In the genomic region with DNA sequence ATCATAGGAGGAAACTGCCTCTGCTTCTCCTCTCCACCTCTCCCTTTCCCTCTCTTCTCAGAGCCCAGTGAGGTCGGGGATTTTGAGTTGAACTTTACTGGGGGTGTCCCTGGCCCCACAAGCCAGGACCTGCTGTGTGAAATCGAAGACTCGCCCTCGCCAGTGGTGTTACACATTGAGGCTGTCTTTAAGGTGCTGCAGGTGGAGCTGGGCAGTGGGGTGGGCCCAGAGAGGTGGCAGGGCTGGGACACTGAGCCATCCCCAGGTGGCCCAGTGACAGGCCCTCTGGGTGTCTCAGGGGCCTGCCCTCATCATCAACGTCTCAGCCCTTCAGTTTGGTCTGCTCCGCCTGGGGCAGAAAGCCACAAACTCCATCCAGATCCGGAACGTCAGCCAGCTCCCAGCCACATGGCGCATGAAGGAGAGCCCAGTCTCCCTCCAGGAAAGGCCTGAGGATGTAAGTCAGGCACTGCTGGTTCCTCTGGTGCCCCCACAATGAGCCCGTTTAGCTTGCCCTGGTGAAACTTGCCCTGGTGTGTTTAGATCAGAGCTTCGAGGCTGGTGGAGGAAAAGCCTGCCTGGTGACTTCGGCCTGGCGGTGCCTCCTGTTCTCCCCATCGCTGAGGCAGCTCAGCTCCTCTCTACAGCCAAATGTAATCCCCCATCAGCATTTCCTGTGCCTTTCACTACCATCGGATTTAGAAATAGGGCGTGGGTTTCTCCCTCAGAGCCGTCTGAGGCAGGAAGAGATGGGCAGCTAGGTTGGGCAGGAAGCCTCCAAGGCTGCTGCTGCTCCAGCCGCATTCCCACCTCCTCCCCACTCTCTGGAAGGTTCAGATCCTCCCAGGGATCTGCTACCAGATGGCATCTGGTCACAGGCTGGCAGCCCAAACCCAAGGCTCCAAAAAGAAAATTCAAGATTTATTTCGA, we compare ENCODE assay signal across 27 cellular contexts. TPM values are rescaled to one million over a fixed set of nuclear protein-coding genes. Genes with fewer than 3 reads are reported as not detected.
DNase-seq lines count a peak whose midpoint lies in the region; ATAC-seq and TF ChIP-seq lines count a peak whose summit lies in the region.
"Had no signal": no experiment of that assay in that cellular context is flagged by ENCODE, and none has a peak within 500 bp of the region (broad histone marks: within the 10 kb centered on the region; RNA-seq: fewer than 3 reads in every experiment).

No MANE protein-coding gene starts in this region.

- H4K20me1 ChIP-seq in GM23338 (replicated peaks; ENCODE audit: insufficient read depth): no peaks in the 10 kb centered on the region

- H3K4me3 ChIP-seq in GM23338: no peak overlapping the region
- H3K4me3 ChIP-seq: SJSA1 had no signal

- no peaks in the 10 kb centered on the region for H3K27me3 ChIP-seq in GM23338 (ENCODE audit: insufficient read depth)
- H3K27me3 ChIP-seq: BE2C had no signal

- H3K27me3 Mint-ChIP-seq in GM23338 (ENCODE audit: insufficient read depth, low read depth, poor library complexity): peaks cover 16% of the 10 kb centered on the region
- H3K27me3 Mint-ChIP-seq in glutamatergic neuron (ENCODE audit: unreplicated experiment): no peaks in the 10 kb centered on the region

- DNase-seq in GM23338 (ENCODE audit: low spot score) (no peak), glutamatergic neuron (no peak), posterior cingulate gyrus (peak in 6 of 10 donors; percentile 45 to 92 (median 68)), NCI-H1694 treated with DMSO at 0.1 percent for 48 hours (lab: John Stamatoyannopoulos, UW) (no peak)
- DNase-seq: 8988T, ACHN, BE2C, Calu3, DMS153, DND-41, GOT3, NCI-H1048, NCI-H1417, NCI-H1694, NCI-H2081, NCI-H2227 treated with DMSO at 0.1 percent for 48 hours, NCI-H526 treated with DMSO at 0.1 percent for 48 hours, Right ventricle myocardium superior, RPMI8226 had no signal

- no peak overlapping the region for H3K4me2 ChIP-seq in GM23338

- no peak for TF ChIP-seq POLR2A in GM18505 (IDR thresholded peaks at IDR 0.05; ENCODE audit: borderline replicate concordance, extremely low read depth, insufficient read depth, insufficient read length)

- no peak overlapping the region for H3K27ac ChIP-seq in GM23338 (ENCODE audit: low read depth)
- H3K27ac ChIP-seq in angular gyrus (ENCODE audit: low read depth, low read length): peak overlapping the region; percentile 76
- H3K27ac ChIP-seq: HL-60, SJSA1 had no signal

- H3K9me3 Mint-ChIP-seq in GM23338: no peaks in the 10 kb centered on the region
- H3K9me3 Mint-ChIP-seq in glutamatergic neuron (ENCODE audit: unreplicated experiment): peaks cover 8% of the 10 kb centered on the region
- H3K9me3 Mint-ChIP-seq: CD14-positive monocyte had no signal

- no peaks in the 10 kb centered on the region for H3K36me3 Mint-ChIP-seq in GM23338 (ENCODE audit: low read depth)
- H3K36me3 Mint-ChIP-seq in glutamatergic neuron (ENCODE audit: unreplicated experiment): no peaks in the 10 kb centered on the region
- H3K36me3 Mint-ChIP-seq: CD14-positive monocyte had no signal

- H3K4me1 Mint-ChIP-seq in GM23338: peaks cover 31% of the 10 kb centered on the region
- peaks cover 5% of the 10 kb centered on the region for H3K4me1 Mint-ChIP-seq in glutamatergic neuron (ENCODE audit: low read depth, unreplicated experiment)

- no peak for ATAC-seq in GM23338
- ATAC-seq in HG03442 (IDR thresholded peaks at IDR 0.05; ENCODE audit: unreplicated experiment): no peak
- no peak for ATAC-seq in GM19395 (IDR thresholded peaks at IDR 0.05; ENCODE audit: unreplicated experiment)
- no peak for ATAC-seq in GM18505 (IDR thresholded peaks at IDR 0.05; ENCODE audit: unreplicated experiment)
- ATAC-seq: HCT116 had no signal

- peak overlapping the region; percentile 74 for H2AFZ ChIP-seq in GM23338

- no peaks in the 10 kb centered on the region for H3K36me3 ChIP-seq in GM23338 (ENCODE audit: insufficient read depth)
- H3K36me3 ChIP-seq: BE2C, SJSA1 had no signal

- no peaks in the 10 kb centered on the region for H3K9me2 ChIP-seq in GM23338 (ENCODE audit: insufficient read depth)

- no peaks in the 10 kb centered on the region for H3K79me2 ChIP-seq in GM23338 (replicated peaks; ENCODE audit: insufficient read depth)

- TF ChIP-seq CTCF in GM23338 (conservative IDR thresholded peaks at IDR 0.05; ENCODE audit: low read depth in 2 of 2) (no peak), glutamatergic neuron (IDR thresholded peaks at IDR 0.05; ENCODE audit: partially characterized antibody, unreplicated experiment) (no peak)

- H3K4me1 ChIP-seq in GM23338 (ENCODE audit: insufficient read depth): peaks cover 13% of the 10 kb centered on the region
- H3K4me1 ChIP-seq: BE2C, SJSA1 had no signal

- intact Hi-C loops in posterior cingulate gyrus (cut with DNase I): no loop called here

- no peaks in the 10 kb centered on the region for H3F3A ChIP-seq in GM23338 (replicated peaks; ENCODE audit: low read depth)

- H3K27ac Mint-ChIP-seq in GM23338: no peak overlapping the region
- H3K27ac Mint-ChIP-seq in glutamatergic neuron (ENCODE audit: unreplicated experiment): peak overlapping the region; percentile 28

- H3K4me3 Mint-ChIP-seq in GM23338: no peak overlapping the region
- no peak overlapping the region for H3K4me3 Mint-ChIP-seq in glutamatergic neuron (ENCODE audit: unreplicated experiment)
- H3K4me3 Mint-ChIP-seq: CD14-positive monocyte had no signal

TF ChIP-seq in GM23338, 12 proteins besides CTCF, POLR2A, EP300 and RAD21 (continues in another document):
- TF ChIP-seq, protein P1, sequence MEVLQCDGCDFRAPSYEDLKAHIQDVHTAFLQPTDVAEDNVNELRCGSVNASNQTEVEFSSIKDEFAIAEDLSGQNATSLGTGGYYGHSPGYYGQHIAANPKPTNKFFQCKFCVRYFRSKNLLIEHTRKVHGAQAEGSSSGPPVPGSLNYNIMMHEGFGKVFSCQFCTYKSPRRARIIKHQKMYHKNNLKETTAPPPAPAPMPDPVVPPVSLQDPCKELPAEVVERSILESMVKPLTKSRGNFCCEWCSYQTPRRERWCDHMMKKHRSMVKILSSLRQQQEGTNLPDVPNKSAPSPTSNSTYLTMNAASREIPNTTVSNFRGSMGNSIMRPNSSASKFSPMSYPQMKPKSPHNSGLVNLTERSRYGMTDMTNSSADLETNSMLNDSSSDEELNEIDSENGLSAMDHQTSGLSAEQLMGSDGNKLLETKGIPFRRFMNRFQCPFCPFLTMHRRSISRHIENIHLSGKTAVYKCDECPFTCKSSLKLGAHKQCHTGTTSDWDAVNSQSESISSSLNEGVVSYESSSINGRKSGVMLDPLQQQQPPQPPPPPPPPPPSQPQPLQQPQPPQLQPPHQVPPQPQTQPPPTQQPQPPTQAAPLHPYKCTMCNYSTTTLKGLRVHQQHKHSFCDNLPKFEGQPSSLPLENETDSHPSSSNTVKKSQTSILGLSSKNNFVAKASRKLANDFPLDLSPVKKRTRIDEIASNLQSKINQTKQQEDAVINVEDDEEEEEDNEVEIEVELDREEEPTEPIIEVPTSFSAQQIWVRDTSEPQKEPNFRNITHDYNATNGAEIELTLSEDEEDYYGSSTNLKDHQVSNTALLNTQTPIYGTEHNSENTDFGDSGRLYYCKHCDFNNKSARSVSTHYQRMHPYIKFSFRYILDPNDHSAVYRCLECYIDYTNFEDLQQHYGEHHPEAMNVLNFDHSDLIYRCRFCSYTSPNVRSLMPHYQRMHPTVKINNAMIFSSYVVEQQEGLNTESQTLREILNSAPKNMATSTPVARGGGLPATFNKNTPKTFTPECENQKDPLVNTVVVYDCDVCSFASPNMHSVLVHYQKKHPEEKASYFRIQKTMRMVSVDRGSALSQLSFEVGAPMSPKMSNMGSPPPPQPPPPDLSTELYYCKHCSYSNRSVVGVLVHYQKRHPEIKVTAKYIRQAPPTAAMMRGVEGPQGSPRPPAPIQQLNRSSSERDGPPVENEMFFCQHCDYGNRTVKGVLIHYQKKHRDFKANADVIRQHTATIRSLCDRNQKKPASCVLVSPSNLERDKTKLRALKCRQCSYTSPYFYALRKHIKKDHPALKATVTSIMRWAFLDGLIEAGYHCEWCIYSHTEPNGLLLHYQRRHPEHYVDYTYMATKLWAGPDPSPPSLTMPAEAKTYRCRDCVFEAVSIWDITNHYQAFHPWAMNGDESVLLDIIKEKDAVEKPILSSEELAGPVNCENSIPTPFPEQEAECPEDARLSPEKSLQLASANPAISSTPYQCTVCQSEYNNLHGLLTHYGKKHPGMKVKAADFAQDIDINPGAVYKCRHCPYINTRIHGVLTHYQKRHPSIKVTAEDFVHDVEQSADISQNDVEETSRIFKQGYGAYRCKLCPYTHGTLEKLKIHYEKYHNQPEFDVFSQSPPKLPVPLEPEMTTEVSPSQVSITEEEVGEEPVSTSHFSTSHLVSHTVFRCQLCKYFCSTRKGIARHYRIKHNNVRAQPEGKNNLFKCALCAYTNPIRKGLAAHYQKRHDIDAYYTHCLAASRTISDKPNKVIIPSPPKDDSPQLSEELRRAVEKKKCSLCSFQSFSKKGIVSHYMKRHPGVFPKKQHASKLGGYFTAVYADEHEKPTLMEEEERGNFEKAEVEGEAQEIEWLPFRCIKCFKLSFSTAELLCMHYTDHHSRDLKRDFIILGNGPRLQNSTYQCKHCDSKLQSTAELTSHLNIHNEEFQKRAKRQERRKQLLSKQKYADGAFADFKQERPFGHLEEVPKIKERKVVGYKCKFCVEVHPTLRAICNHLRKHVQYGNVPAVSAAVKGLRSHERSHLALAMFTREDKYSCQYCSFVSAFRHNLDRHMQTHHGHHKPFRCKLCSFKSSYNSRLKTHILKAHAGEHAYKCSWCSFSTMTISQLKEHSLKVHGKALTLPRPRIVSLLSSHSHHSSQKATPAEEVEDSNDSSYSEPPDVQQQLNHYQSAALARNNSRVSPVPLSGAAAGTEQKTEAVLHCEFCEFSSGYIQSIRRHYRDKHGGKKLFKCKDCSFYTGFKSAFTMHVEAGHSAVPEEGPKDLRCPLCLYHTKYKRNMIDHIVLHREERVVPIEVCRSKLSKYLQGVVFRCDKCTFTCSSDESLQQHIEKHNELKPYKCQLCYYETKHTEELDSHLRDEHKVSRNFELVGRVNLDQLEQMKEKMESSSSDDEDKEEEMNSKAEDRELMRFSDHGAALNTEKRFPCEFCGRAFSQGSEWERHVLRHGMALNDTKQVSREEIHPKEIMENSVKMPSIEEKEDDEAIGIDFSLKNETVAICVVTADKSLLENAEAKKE (CRISPR knock-in tag; IDR thresholded peaks at IDR 0.05): no peak
- TF ChIP-seq NANOG (IDR thresholded peaks at IDR 0.05; ENCODE audit: borderline replicate concordance): no peak

RNA-seq across cellular contexts. Expression of a gene that starts 39.2 kb away (rescaled TPM):
- total RNA-seq in GM23338 (2014; rRNA removed; shearing (Covaris generic)): 21.4 and 23.2 TPM in 2 replicates
- 25.9 and 26.6 TPM in 2 replicates for polyA plus RNA-seq in GM23338 (2016; fragmentation: Nextera tagmentation; extraction: Ambion mirVana)
- 89.8 TPM for total RNA-seq in glutamatergic neuron (ENCODE audit: unreplicated experiment)

RNA-seq across cellular contexts. Expression of a gene that starts 40.8 kb away (rescaled TPM):
- 26.0 and 42.6 TPM in 2 replicates for total RNA-seq in GM23338 (2014; rRNA removed; shearing (Covaris generic))
- 14.4 and 15.5 TPM in 2 replicates for polyA plus RNA-seq in GM23338 (2016; fragmentation: Nextera tagmentation; extraction: Ambion mirVana)
- 58.0 TPM for total RNA-seq in glutamatergic neuron (ENCODE audit: unreplicated experiment)

RNA-seq across cellular contexts. Expression of a gene that starts 58.7 kb away (rescaled TPM):
- 0.19 and 0.31 TPM in 2 replicates for total RNA-seq in GM23338 (2014; rRNA removed; shearing (Covaris generic))
- 0.66 and 0.71 TPM in 2 replicates for polyA plus RNA-seq in GM23338 (2016; fragmentation: Nextera tagmentation; extraction: Ambion mirVana)
- 0.42 TPM for total RNA-seq in glutamatergic neuron (ENCODE audit: unreplicated experiment)
- total RNA-seq: SJSA1 had no signal

Comparison
In these comparisons a context has a peak if more than half of its experiments do, and no peak if none do; other contexts are left out.
1. DNase-seq: peak in posterior cingulate gyrus (6 of 10); none in GM23338 (single experiment), glutamatergic neuron (single experiment) and NCI-H1694 treated with DMSO at 0.1 percent for 48 hours (single experiment).